In genomic region chr5:132754947-132755346, GRCh38 we compare ENCODE assay signal across 10 cellular contexts. TPM values are rescaled to one million over a fixed set of nuclear protein-coding genes. Genes with fewer than 3 reads are reported as not detected.
DNase-seq lines count a peak whose midpoint lies in the region; TF ChIP-seq lines count a peak whose summit lies in the region.
"Had no signal": no experiment of that assay in that cellular context is flagged by ENCODE, and none has a peak within 500 bp of the region (broad histone marks: within the 10 kb centered on the region; RNA-seq: fewer than 3 reads in every experiment).

No MANE protein-coding gene starts in this region.

- peaks cover 26% of the 10 kb centered on the region for H3K4me1 Mint-ChIP-seq in activated naive CD4-positive, alpha-beta T cell treated with anti-CD3 and anti-CD28 coated beads, Interleukin-2, amount 50 U/mL, for 24 hours
- H3K4me1 Mint-ChIP-seq in activated naive CD4-positive, alpha-beta T cell treated with anti-CD3 and anti-CD28 coated beads, Interleukin-2, amount 10 ng/mL, durations not matched to agents 7 days and 5 days, result peaks cover 9% of the 10 kb centered on the region

- no peaks in the 10 kb centered on the region for H3K9me3 Mint-ChIP-seq in activated naive CD4-positive, alpha-beta T cell treated with anti-CD3 and anti-CD28 coated beads, Interleukin-2, amount 50 U/mL, for 24 hours
- H3K9me3 Mint-ChIP-seq in activated naive CD4-positive, alpha-beta T cell treated with anti-CD3 and anti-CD28 coated beads, Interleukin-2, amount 10 ng/mL, durations not matched to agents 7 days and 5 days, result no peaks in the 10 kb centered on the region

- peak overlapping the region; percentile 41 for H3K27ac ChIP-seq in temporal lobe (ENCODE audit: low read depth, low read length)
- no peak overlapping the region for H3K27ac ChIP-seq in esophagus muscularis mucosa (replicated peaks in 1 of 4)

- DNase-seq in activated naive CD4-positive, alpha-beta T cell treated with anti-CD3 and anti-CD28 coated beads, Interleukin-2, amount 10 ng/mL, durations not matched to agents 7 days and 5 days, result no peak
- DNase-seq in RKO (ENCODE audit: low spot score) (peak; percentile 38), erythroblast (lab: John Stamatoyannopoulos, UW) (peak; percentile 15 to 40), esophagus muscularis mucosa (ENCODE audit: extremely low spot score) (no peak), NCI-H1436 (lab: John Stamatoyannopoulos, UW) (no peak)
- DNase-seq in stimulated activated naive CD4-positive, alpha-beta T cell (lab: John Stamatoyannopoulos, UW), result no peak
- DNase-seq: effector CD8-positive, alpha-beta T cell; NCI-H1436 treated with DMSO at 0.1 percent for 48 hours had no signal

- peak overlapping the region; percentile 13 for H3K27ac Mint-ChIP-seq in activated naive CD4-positive, alpha-beta T cell treated with anti-CD3 and anti-CD28 coated beads, Interleukin-2, amount 50 U/mL, for 24 hours
- no peak overlapping the region for H3K27ac Mint-ChIP-seq in activated naive CD4-positive, alpha-beta T cell treated with anti-CD3 and anti-CD28 coated beads, Interleukin-2, amount 10 ng/mL, durations not matched to agents 7 days and 5 days

- no peaks in the 10 kb centered on the region for H3K4me1 ChIP-seq in esophagus muscularis mucosa

- no peak overlapping the region for H3K4me3 ChIP-seq in esophagus muscularis mucosa

- H3K36me3 Mint-ChIP-seq in activated naive CD4-positive, alpha-beta T cell treated with anti-CD3 and anti-CD28 coated beads, Interleukin-2, amount 50 U/mL, for 24 hours, result peaks cover 12% of the 10 kb centered on the region
- peaks cover 4% of the 10 kb centered on the region for H3K36me3 Mint-ChIP-seq in activated naive CD4-positive, alpha-beta T cell treated with anti-CD3 and anti-CD28 coated beads, Interleukin-2, amount 10 ng/mL, durations not matched to agents 7 days and 5 days

- no peak overlapping the region for H3K4me3 Mint-ChIP-seq in activated naive CD4-positive, alpha-beta T cell treated with anti-CD3 and anti-CD28 coated beads, Interleukin-2, amount 50 U/mL, for 24 hours
- no peak overlapping the region for H3K4me3 Mint-ChIP-seq in activated naive CD4-positive, alpha-beta T cell treated with anti-CD3 and anti-CD28 coated beads, Interleukin-2, amount 10 ng/mL, durations not matched to agents 7 days and 5 days

- CTCF ChIA-PET in activated naive CD4-positive, alpha-beta T cell treated with anti-CD3 and anti-CD28 coated beads, Interleukin-2, amount 10 ng/mL, durations not matched to agents 7 days and 5 days (lab: Charles Lee), result interaction anchor here (0.8 to 4.4 kb wide), 11 partner anchors 9 to 254 kb away, joined by 3 to 37 read pairs (median 5); partner anchors contain the start of gene KIF3A

- H3K27me3 Mint-ChIP-seq in activated naive CD4-positive, alpha-beta T cell treated with anti-CD3 and anti-CD28 coated beads, Interleukin-2, amount 50 U/mL, for 24 hours, result no peaks in the 10 kb centered on the region
- no peaks in the 10 kb centered on the region for H3K27me3 Mint-ChIP-seq in activated naive CD4-positive, alpha-beta T cell treated with anti-CD3 and anti-CD28 coated beads, Interleukin-2, amount 10 ng/mL, durations not matched to agents 7 days and 5 days

- intact Hi-C loops in esophagus muscularis mucosa (cut with DNase I), result loop anchor here (10.0 kb wide), 1 partner anchor 60 kb away; the partner anchor contains the start of gene SOWAHA

- no peaks in the 10 kb centered on the region for H3K9me3 ChIP-seq in esophagus muscularis mucosa

- TF ChIP-seq CTCF in esophagus muscularis mucosa (IDR thresholded peaks at IDR 0.05), result no peak

- no peaks in the 10 kb centered on the region for H3K27me3 ChIP-seq in esophagus muscularis mucosa

- TF ChIP-seq POLR2A in erythroblast (IDR thresholded peaks at IDR 0.05; ENCODE audit: low read length) (no peak), esophagus muscularis mucosa (IDR thresholded peaks at IDR 0.05; ENCODE audit: low read depth) (no peak)

- H3K36me3 ChIP-seq in esophagus muscularis mucosa, result peaks cover 15 to 42% (median 33%) of the 10 kb centered on the region in 4 donors

- no peak for TF ChIP-seq EP300 in esophagus muscularis mucosa (IDR thresholded peaks at IDR 0.05)

RNA-seq across cellular contexts. Expression of gene CCNI2, which starts 7.7 kb away (rescaled TPM):
- total RNA-seq in temporal lobe (under 0.01 TPM), esophagus muscularis mucosa (under 1 TPM in 1 of 4 donors, not detected in 3; 0.39 TPM)

RNA-seq across cellular contexts. Expression of gene KIF3A, which starts 17.6 kb away (rescaled TPM):
- total RNA-seq in temporal lobe, result 75.0 TPM
- 1 to 10 TPM; 5.5 to 9.6 (median 8.3) TPM for total RNA-seq in esophagus muscularis mucosa

RNA-seq across cellular contexts. Expression of gene SEPTIN8, which starts 22.1 kb away (rescaled TPM):
- 27.3 TPM for total RNA-seq in temporal lobe
- 10 to 100 TPM; 26.7 to 42.8 (median 36.9) TPM for total RNA-seq in esophagus muscularis mucosa

RNA-seq across cellular contexts. Expression of gene SOWAHA, which starts 58.2 kb away (rescaled TPM):
- total RNA-seq in temporal lobe, result 4.7 TPM
- total RNA-seq in esophagus muscularis mucosa, result under 1 TPM; 0.06 to 0.83 (median 0.15) TPM

Comparison
In these comparisons a context has a peak if more than half of its experiments do, and no peak if none do; other contexts are left out.
1. DNase-seq: peak in RKO (single experiment) and erythroblast (2 of 2); none in activated naive CD4-positive, alpha-beta T cell treated with anti-CD3 and anti-CD28 coated beads, Interleukin-2, amount 10 ng/mL, durations not matched to agents 7 days and 5 days (single experiment), esophagus muscularis mucosa (single experiment), NCI-H1436 (single experiment) and stimulated activated naive CD4-positive, alpha-beta T cell (0 of 6).